ENCODE assay signal across 8 cellular contexts in the genomic region with DNA sequence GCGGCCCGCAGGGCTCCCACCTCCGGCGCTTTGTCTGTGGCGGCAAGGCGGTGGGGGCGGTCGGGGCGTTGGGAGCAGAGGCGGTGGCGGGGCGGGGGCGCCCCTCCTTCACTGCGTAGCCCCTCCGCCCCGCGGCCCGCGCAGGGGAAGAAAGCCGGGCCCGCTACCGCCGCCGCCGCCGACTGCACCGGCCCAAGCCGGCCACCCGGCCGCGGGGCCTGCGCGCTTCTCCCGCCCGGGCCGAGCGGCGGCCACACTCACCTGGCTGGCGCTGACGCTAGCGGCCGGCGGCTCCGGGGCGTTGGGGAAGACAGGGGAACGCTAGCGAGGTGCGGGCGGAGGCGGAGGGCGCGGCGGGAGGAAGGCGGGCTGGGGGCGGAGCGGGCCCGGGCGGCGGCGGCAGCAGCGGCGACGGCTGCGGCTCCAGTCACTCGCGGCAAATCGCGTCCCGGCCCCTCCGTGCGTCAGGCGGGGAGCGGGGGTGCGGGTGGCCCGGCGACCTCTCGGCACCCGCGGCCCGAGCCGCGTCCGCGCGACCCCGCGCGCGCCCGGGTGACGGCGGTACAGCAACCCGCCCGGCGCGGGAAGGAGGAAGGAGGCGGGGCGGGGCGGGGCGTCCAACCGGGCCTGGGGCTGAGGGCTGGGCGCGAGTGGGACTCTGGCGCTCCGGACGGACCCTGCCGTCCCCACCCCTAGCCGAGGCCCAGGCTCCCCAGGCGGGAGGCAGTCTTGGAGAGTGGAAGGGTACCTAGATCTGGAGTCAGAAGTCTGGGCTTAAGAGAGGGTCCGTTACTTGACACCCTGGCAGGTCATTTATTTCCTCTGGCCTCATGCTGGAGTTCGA. TPM values are rescaled to one million over a fixed set of nuclear protein-coding genes. Genes with fewer than 3 reads are reported as not detected.
DNase-seq lines count a peak whose midpoint lies in the region; ATAC-seq and TF ChIP-seq lines count a peak whose summit lies in the region.

A gene with protein sequence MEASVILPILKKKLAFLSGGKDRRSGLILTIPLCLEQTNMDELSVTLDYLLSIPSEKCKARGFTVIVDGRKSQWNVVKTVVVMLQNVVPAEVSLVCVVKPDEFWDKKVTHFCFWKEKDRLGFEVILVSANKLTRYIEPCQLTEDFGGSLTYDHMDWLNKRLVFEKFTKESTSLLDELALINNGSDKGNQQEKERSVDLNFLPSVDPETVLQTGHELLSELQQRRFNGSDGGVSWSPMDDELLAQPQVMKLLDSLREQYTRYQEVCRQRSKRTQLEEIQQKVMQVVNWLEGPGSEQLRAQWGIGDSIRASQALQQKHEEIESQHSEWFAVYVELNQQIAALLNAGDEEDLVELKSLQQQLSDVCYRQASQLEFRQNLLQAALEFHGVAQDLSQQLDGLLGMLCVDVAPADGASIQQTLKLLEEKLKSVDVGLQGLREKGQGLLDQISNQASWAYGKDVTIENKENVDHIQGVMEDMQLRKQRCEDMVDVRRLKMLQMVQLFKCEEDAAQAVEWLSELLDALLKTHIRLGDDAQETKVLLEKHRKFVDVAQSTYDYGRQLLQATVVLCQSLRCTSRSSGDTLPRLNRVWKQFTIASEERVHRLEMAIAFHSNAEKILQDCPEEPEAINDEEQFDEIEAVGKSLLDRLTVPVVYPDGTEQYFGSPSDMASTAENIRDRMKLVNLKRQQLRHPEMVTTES (minus strand): TSS at position 595 of the 844 bp plus-strand sequence. CDS start 72,991 bp downstream, outside the sequence.

- peak; percentile 21 for DNase-seq in NCI-H2107 treated with DMSO at 0.1 percent for 48 hours (lab: John Stamatoyannopoulos, UW; ENCODE audit: unreplicated experiment)
- no peak for DNase-seq in NCI-H2107 (lab: John Stamatoyannopoulos, UW)
- peak; percentile 50 for DNase-seq in NCI-H2029 (lab: John Stamatoyannopoulos, UW)
- peak; percentile 91 for DNase-seq in activated CD4-positive, alpha-beta T cell treated with anti-CD3 and anti-CD28 coated beads, Interleukin-2, amount 10 ng/mL, durations not matched to agents 24 days and 14 days
- DNase-seq in dermis blood vessel endothelial cell: peak; percentile 66
- peak; percentile 81 to 85 (median 82) for DNase-seq in right lobe of liver
- DNase-seq in stimulated activated CD4-positive, alpha-beta T cell treated with anti-CD3 and anti-CD28 coated beads, Interleukin-4, amount 100 ng/mL, for 24 hours: peak; percentile 51

- H3K9me3 ChIP-seq in right lobe of liver: no peaks in the 10 kb centered on the region

- H3K27ac Mint-ChIP-seq in activated CD4-positive, alpha-beta T cell treated with anti-CD3 and anti-CD28 coated beads, Interleukin-2, amount 10 ng/mL, durations not matched to agents 24 days and 14 days: peak within 1 kb of the TSS; percentile 88

- H3K4me3 Mint-ChIP-seq in activated CD4-positive, alpha-beta T cell treated with anti-CD3 and anti-CD28 coated beads, Interleukin-2, amount 10 ng/mL, durations not matched to agents 24 days and 14 days: peak within 1 kb of the TSS; percentile 91

- H3K36me3 Mint-ChIP-seq in activated CD4-positive, alpha-beta T cell treated with anti-CD3 and anti-CD28 coated beads, Interleukin-2, amount 10 ng/mL, durations not matched to agents 24 days and 14 days (ENCODE audit: low read depth): peaks cover 6% of the 10 kb centered on the region

- H3K27me3 Mint-ChIP-seq in activated CD4-positive, alpha-beta T cell treated with anti-CD3 and anti-CD28 coated beads, Interleukin-2, amount 10 ng/mL, durations not matched to agents 24 days and 14 days: peaks cover 49% of the 10 kb centered on the region

- H3K4me1 ChIP-seq in right lobe of liver: peaks cover 0 to 10% (median 3%) of the 10 kb centered on the region in 4 donors

- peaks cover 27% of the 10 kb centered on the region for H3K4me1 Mint-ChIP-seq in activated CD4-positive, alpha-beta T cell treated with anti-CD3 and anti-CD28 coated beads, Interleukin-2, amount 10 ng/mL, durations not matched to agents 24 days and 14 days

- peak within 1 kb of the TSS; percentile 69 to 82 (median 77) for H3K27ac ChIP-seq in right lobe of liver

- no peaks in the 10 kb centered on the region for H3K9me3 Mint-ChIP-seq in activated CD4-positive, alpha-beta T cell treated with anti-CD3 and anti-CD28 coated beads, Interleukin-2, amount 10 ng/mL, durations not matched to agents 24 days and 14 days

- TF ChIP-seq POLR2A in right lobe of liver (IDR thresholded peaks at IDR 0.05): peak; percentile 72

- intact Hi-C loops in activated CD4-positive, alpha-beta T cell treated with anti-CD3 and anti-CD28 coated beads, Interleukin-2, amount 10 ng/mL, durations not matched to agents 24 days and 14 days (cut with micrococcal nuclease): loop anchor here (1.0 to 10.0 kb wide), 4 partner anchors 25 to 850 kb away; no protein-coding TSS in a partner anchor
- intact Hi-C loops in right lobe of liver (cut with DNase I): no loop called here

- peak; percentile 76 for ATAC-seq in HG02798 (IDR thresholded peaks at IDR 0.05; ENCODE audit: poor library complexity, unreplicated experiment)
- peak; percentile 79 to 91 (median 86) for ATAC-seq in right lobe of liver

- H3K4me3 ChIP-seq in right lobe of liver: peak within 1 kb of the TSS; percentile 54 to 72 (median 61)

- H3K27me3 ChIP-seq in right lobe of liver: no peaks in the 10 kb centered on the region

- H3K36me3 ChIP-seq in right lobe of liver: no peaks in the 10 kb centered on the region

- under 1% methylated on average over 22 of the region's 111 CpGs for WGBS in right lobe of liver (ENCODE audit: insufficient coverage, low coverage, low lambda C conversion rate, missing lambda C conversion rate)

- TF ChIP-seq CTCF in right lobe of liver (IDR thresholded peaks at IDR 0.05): peak in 1 of 4 donors; percentile 20

RNA-seq across cellular contexts. Expression of the gene that starts here (rescaled TPM):
- 12.3 and 13.4 TPM in 2 replicates for total RNA-seq in activated CD4-positive, alpha-beta T cell treated with anti-CD3 and anti-CD28 coated beads, Interleukin-2, amount 10 ng/mL, durations not matched to agents 24 days and 14 days
- total RNA-seq in dermis blood vessel endothelial cell: 42.2 and 90.0 TPM in 2 replicates
- 10 to 100 TPM in 3 of 6 experiments, 1 to 10 TPM in 3; 5.8 to 27.9 (median 12.8) TPM for total RNA-seq in right lobe of liver
